11 cellular contexts compared by ENCODE assay signal in the genomic region with DNA sequence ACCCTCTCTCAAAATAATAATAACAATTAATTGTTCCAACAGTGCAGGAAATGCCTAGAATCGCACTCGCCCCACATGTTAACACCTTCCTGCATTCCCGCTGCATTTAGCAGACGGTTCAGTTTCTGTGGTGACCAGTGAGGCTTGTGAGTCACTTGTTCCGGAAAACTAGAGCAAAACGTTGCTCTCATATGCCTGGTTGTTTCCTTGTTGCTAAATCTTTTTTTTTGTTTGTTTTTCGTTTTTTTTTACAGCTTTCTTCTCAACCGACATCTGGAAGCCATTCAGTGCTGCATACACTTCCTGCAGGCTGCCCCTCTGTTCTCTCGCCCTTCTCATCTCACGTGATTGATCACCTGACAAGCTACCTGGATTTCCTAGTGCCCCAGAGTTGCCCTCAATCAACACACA. TPM values are rescaled to one million over a fixed set of nuclear protein-coding genes. Genes with fewer than 3 reads are reported as not detected.
DNase-seq lines count a peak whose midpoint lies in the region; ATAC-seq lines count a peak whose summit lies in the region.
"Had no signal": no experiment of that assay in that cellular context is flagged by ENCODE, and none has a peak within 500 bp of the region (broad histone marks: within the 10 kb centered on the region; RNA-seq: fewer than 3 reads in every experiment).

No MANE protein-coding gene starts in this region.

- CTCF ChIA-PET in activated CD4-positive, alpha-beta memory T cell treated with anti-CD3 and anti-CD28 coated beads, Interleukin-2, amount 10 ng/mL, durations not matched to agents 7 days and 5 days (lab: Charles Lee): no interaction called here

- no peak overlapping the region for H3K27ac ChIP-seq in substantia nigra (ENCODE audit: low read depth, low read length, poor library complexity, severe bottlenecking)

- no peak for ATAC-seq in GM21447 (IDR thresholded peaks at IDR 0.05; ENCODE audit: unreplicated experiment)

- H3K27ac Mint-ChIP-seq in activated T-cell treated with anti-CD3 and anti-CD28 coated beads, Interleukin-2, amount 50 U/mL, for 24 hours: peak overlapping the region; percentile 0
- peak overlapping the region; percentile 60 for H3K27ac Mint-ChIP-seq in activated CD4-positive, alpha-beta memory T cell treated with anti-CD3 and anti-CD28 coated beads, Interleukin-2, amount 10 ng/mL, durations not matched to agents 7 days and 5 days

- peaks cover 41% of the 10 kb centered on the region for H3K27me3 Mint-ChIP-seq in activated T-cell treated with anti-CD3 and anti-CD28 coated beads, Interleukin-2, amount 50 U/mL, for 24 hours
- peaks cover 6% of the 10 kb centered on the region for H3K27me3 Mint-ChIP-seq in activated CD4-positive, alpha-beta memory T cell treated with anti-CD3 and anti-CD28 coated beads, Interleukin-2, amount 10 ng/mL, durations not matched to agents 7 days and 5 days

- DNase-seq in activated T-cell treated with anti-CD3 and anti-CD28 coated beads, Interleukin-2, amount 50 U/mL, for 24 hours: no peak
- no peak for DNase-seq in activated T-cell treated with anti-CD3 and anti-CD28 coated beads for 4 hours
- DNase-seq in activated CD4-positive, alpha-beta memory T cell treated with anti-CD3 and anti-CD28 coated beads, Interleukin-2, amount 10 ng/mL, durations not matched to agents 7 days and 5 days: peak; percentile 36
- peak; percentile 20 for DNase-seq in fibroblast of the conjunctiva (ENCODE audit: low read depth)
- DNase-seq in stromal cell of bone marrow (ENCODE audit: low read depth): peak; percentile 62
- DNase-seq in substantia nigra (lab: John Stamatoyannopoulos, UW): no peak
- no peak for DNase-seq in cerebellar cortex (ENCODE audit: low spot score)
- DNase-seq: AML-193, anterior cingulate cortex, NCI-H1092 had no signal

- no peak overlapping the region for H3K4me3 Mint-ChIP-seq in activated T-cell treated with anti-CD3 and anti-CD28 coated beads, Interleukin-2, amount 50 U/mL, for 24 hours
- H3K4me3 Mint-ChIP-seq in activated CD4-positive, alpha-beta memory T cell treated with anti-CD3 and anti-CD28 coated beads, Interleukin-2, amount 10 ng/mL, durations not matched to agents 7 days and 5 days: no peak overlapping the region

- no peaks in the 10 kb centered on the region for H3K9me3 Mint-ChIP-seq in activated T-cell treated with anti-CD3 and anti-CD28 coated beads, Interleukin-2, amount 50 U/mL, for 24 hours
- H3K9me3 Mint-ChIP-seq in activated CD4-positive, alpha-beta memory T cell treated with anti-CD3 and anti-CD28 coated beads, Interleukin-2, amount 10 ng/mL, durations not matched to agents 7 days and 5 days: peaks cover 3% of the 10 kb centered on the region

- POLR2A ChIA-PET in activated CD4-positive, alpha-beta memory T cell treated with anti-CD3 and anti-CD28 coated beads, Interleukin-2, amount 10 ng/mL, durations not matched to agents 7 days and 5 days (lab: Charles Lee): no interaction called here

- no peaks in the 10 kb centered on the region for H3K36me3 Mint-ChIP-seq in activated T-cell treated with anti-CD3 and anti-CD28 coated beads, Interleukin-2, amount 50 U/mL, for 24 hours (ENCODE audit: low read depth)
- no peaks in the 10 kb centered on the region for H3K36me3 Mint-ChIP-seq in activated CD4-positive, alpha-beta memory T cell treated with anti-CD3 and anti-CD28 coated beads, Interleukin-2, amount 10 ng/mL, durations not matched to agents 7 days and 5 days (ENCODE audit: low read depth)

- H3K4me1 Mint-ChIP-seq in activated T-cell treated with anti-CD3 and anti-CD28 coated beads, Interleukin-2, amount 50 U/mL, for 24 hours (ENCODE audit: low read depth): peaks cover 10% of the 10 kb centered on the region
- peaks cover 16% of the 10 kb centered on the region for H3K4me1 Mint-ChIP-seq in activated CD4-positive, alpha-beta memory T cell treated with anti-CD3 and anti-CD28 coated beads, Interleukin-2, amount 10 ng/mL, durations not matched to agents 7 days and 5 days

RNA-seq across cellular contexts. Expression of a gene that starts 56.9 kb away (rescaled TPM):
- total RNA-seq in activated CD4-positive, alpha-beta memory T cell treated with anti-CD3 and anti-CD28 coated beads, Interleukin-2, amount 10 ng/mL, durations not matched to agents 7 days and 5 days: not detected

Comparison
In these comparisons a context has a peak if more than half of its experiments do, and no peak if none do; other contexts are left out.
1. DNase-seq: peak in activated CD4-positive, alpha-beta memory T cell treated with anti-CD3 and anti-CD28 coated beads, Interleukin-2, amount 10 ng/mL, durations not matched to agents 7 days and 5 days (single experiment), fibroblast of the conjunctiva (single experiment) and stromal cell of bone marrow (single experiment); none in activated T-cell treated with anti-CD3 and anti-CD28 coated beads, Interleukin-2, amount 50 U/mL, for 24 hours (single experiment), activated T-cell treated with anti-CD3 and anti-CD28 coated beads for 4 hours (single experiment), substantia nigra (0 of 49) and cerebellar cortex (single experiment).